In the genomic region with DNA sequence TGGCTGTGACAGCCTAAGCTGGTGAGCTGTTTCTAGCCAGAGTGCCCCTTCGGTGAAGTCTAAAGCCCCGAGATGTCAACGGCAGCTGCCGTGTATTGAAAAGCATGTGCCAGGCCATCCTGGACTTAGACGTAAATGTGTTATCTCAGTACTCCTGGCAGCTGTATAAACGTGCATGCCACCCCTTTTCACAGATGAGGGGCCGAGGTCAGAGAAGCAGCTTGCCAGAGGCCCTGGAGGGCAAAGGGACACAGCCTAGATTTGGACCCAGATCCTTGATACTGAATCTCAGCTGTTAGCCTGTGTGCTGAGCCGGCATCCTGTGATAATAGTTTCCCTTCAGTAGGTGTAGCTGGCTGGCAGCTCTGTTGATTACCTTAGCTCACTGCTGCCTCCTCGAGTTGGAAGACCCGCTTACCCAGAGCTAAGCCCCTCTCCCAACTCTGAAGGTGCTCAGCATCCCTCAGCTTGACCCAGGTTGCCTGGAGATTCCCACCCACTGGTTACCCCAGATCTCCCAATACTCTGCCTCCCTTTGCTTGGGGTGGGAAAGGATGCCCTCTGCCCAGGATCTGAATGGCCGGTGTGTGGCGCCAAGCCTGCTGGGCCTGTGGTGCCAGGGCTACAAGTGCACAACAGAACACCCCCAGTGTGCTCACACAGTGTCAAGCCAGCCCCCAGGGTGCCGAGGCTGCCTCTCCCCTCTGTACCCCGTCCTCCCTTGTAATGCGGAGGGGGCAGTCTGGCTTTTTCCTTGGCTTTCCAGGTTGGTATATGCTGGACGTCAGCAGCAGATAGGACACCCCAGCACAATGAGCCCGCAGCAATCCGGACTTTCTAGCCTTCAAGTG, we compare ENCODE assay signal across 9 cellular contexts. TPM values are rescaled to one million over a fixed set of nuclear protein-coding genes. Genes with fewer than 3 reads are reported as not detected.
A peak's percentile ranks its signal among the peaks of the same experiment; 100 is the strongest.
DNase-seq lines count a peak whose midpoint lies in the region; ATAC-seq, FAIRE-seq and TF ChIP-seq lines count a peak whose summit lies in the region.
"Had no signal": no experiment of that assay in that cellular context is flagged by ENCODE, and none has a peak within 500 bp of the region (broad histone marks: within the 10 kb centered on the region; RNA-seq: fewer than 3 reads in every experiment).

No MANE protein-coding gene starts in this region.

- no peak overlapping the region for H3K27ac ChIP-seq in H1 (ENCODE audit: low read depth, low read length)

- no peak overlapping the region for H2BK15ac ChIP-seq in H1 (ENCODE audit: low read length)

- no peak overlapping the region for H4K8ac ChIP-seq in H1 (ENCODE audit: extremely low read depth, insufficient read depth, low read length)

- no peak overlapping the region for H2BK20ac ChIP-seq in H1 (ENCODE audit: low read length)

- DNase-seq in GM12864 (ENCODE audit: low read depth) (no peak), Kasumi-1 (lab: John Stamatoyannopoulos, UW) (peak; percentile 57 to 60), H1 (ENCODE audit: low read depth in 1 of 2, low spot score in 2 of 2) (no peak), naive B cell (peak; percentile 52), urothelium cell line (ENCODE audit: low spot score) (peak; percentile 40), SIG-M5 (lab: John Stamatoyannopoulos, UW) (no peak), ecto neural progenitor cell (ENCODE audit: low spot score) (no peak)
- peak; percentile 61 to 65 for DNase-seq in activated CD4-positive, alpha-beta T cell treated with anti-CD3 and anti-CD28 coated beads for 4 hours

- H2AK5ac ChIP-seq in H1 (ENCODE audit: low read depth, low read length): no peak overlapping the region

- H4K20me1 ChIP-seq in H1 (replicated peaks in 1 of 2; ENCODE audit: control insufficient read depth in 1 of 2, insufficient read depth in 2 of 2, low read length in 2 of 2): no peaks in the 10 kb centered on the region

- H3K56ac ChIP-seq in H1 (replicated peaks; ENCODE audit: insufficient read length, low read depth, low read length): no peak overlapping the region

- no peaks in the 10 kb centered on the region for H3K79me2 ChIP-seq in H1 (ENCODE audit: control insufficient read depth in 1 of 2, insufficient read depth in 2 of 2, low read length in 2 of 2)

- no peaks in the 10 kb centered on the region for H3K9me3 ChIP-seq in H1 (ENCODE audit: insufficient read depth in 2 of 2, low read depth in 1 of 2, low read length in 1 of 2)

- H3K79me1 ChIP-seq in H1 (ENCODE audit: low read depth, low read length): no peaks in the 10 kb centered on the region

- H3K4me1 ChIP-seq in H1 (replicated peaks in 1 of 4; ENCODE audit: control insufficient read depth in 3 of 4, insufficient read depth in 4 of 4, low read length in 3 of 4): peaks cover 0 to 22% (median 9%) of the 10 kb centered on the region in 4 experiments; a peak in 5 of 7 replicates

- 57% methylated on average over 17 of the region's 18 CpGs; no CpG with 5 or more reads in 1 of the 2 experiments for WGBS in H1 (ENCODE audit: extremely low coverage in 1 of 2, insufficient coverage in 1 of 2, insufficient read length in 1 of 2, insufficient replicate concordance in 2 of 2, low coverage in 1 of 2, low lambda C conversion rate in 2 of 2, missing lambda C conversion rate in 1 of 2), 2 experiments

- CTCF ChIA-PET in H1 (lab: Charles Lee; ENCODE audit: partially characterized antibody): interaction anchor here (0.6 to 4.2 kb wide), 22 partner anchors 9 to 317 kb away, joined by 3 to 46 read pairs (median 4); no protein-coding TSS in a partner anchor

- peak; percentile 21 to 36 for ATAC-seq in naive B cell (ENCODE audit: low read depth in 2 of 2)

- H3K14ac ChIP-seq in H1 (ENCODE audit: insufficient read length): no peak overlapping the region

- POLR2A ChIA-PET in H1 (lab: Charles Lee; ENCODE audit: partially characterized antibody): interaction anchor here (1.3 to 1.9 kb wide), 2 partner anchors 23 kb away, joined by 4 to 5 read pairs; no protein-coding TSS in a partner anchor

- H3K23me2 ChIP-seq in H1 (ENCODE audit: low read depth, low read length): peaks cover 5% of the 10 kb centered on the region

- no peaks in the 10 kb centered on the region for H3K36me3 Mint-ChIP-seq in naive B cell

- H3K4me2 ChIP-seq in H1 (ENCODE audit: insufficient read depth in 1 of 2, low read depth in 2 of 2, low read length in 2 of 2): peak overlapping the region; percentile 82 to 99

- H2BK120ac ChIP-seq in H1 (replicated peaks; ENCODE audit: low read depth, low read length): no peak overlapping the region

- H3K18ac ChIP-seq in H1 (ENCODE audit: extremely low read depth, low read length): no peak overlapping the region

- no peak overlapping the region for H3K4ac ChIP-seq in H1 (replicated peaks; ENCODE audit: insufficient read length, low read depth, low read length)

- H2AFZ ChIP-seq in H1 (ENCODE audit: low read length): no peak overlapping the region

- TF ChIP-seq EP300 in H1 (IDR thresholded peaks at IDR 0.05; ENCODE audit: borderline replicate concordance in 1 of 2, low read depth in 2 of 2, low read length in 2 of 2): no peak

- peak overlapping the region; percentile 41 to 97 (median 93) for H3K27ac Mint-ChIP-seq in naive B cell

- peak overlapping the region; percentile 10 for H4K91ac ChIP-seq in H1 (replicated peaks; ENCODE audit: insufficient read length, low read length)

- no peaks in the 10 kb centered on the region for H3K27me3 Mint-ChIP-seq in naive B cell

- peak; percentile 57 to 70 for TF ChIP-seq RAD21 in H1 (IDR thresholded peaks at IDR 0.05 in 1 of 2, conservative IDR thresholded peaks at IDR 0.05 in 1 of 2; ENCODE audit: low read depth in 2 of 2, low read length in 2 of 2)

- no peaks in the 10 kb centered on the region for H3K36me3 ChIP-seq in H1 (ENCODE audit: control insufficient read depth in 2 of 4, insufficient read depth in 4 of 4, low read length in 3 of 4)

- H3K4me3 ChIP-seq in GM12864 (ENCODE audit: low read depth, low read length): peak overlapping the region; percentile 70
- peak overlapping the region; percentile 69 to 86 (median 79) for H3K4me3 ChIP-seq in H1 (ENCODE audit: extremely low read depth in 1 of 4, insufficient read depth in 2 of 4, low read depth in 3 of 4, low read length in 4 of 4)

- no peak overlapping the region for H3K23ac ChIP-seq in H1 (ENCODE audit: insufficient read length)

- no peak for TF ChIP-seq POLR2A in H1 (IDR thresholded peaks at IDR 0.05; ENCODE audit: control extremely low read depth in 1 of 2, low read depth in 2 of 2, low read length in 2 of 2)

- no peak overlapping the region for H2BK12ac ChIP-seq in H1 (ENCODE audit: low read depth, low read length)

- FAIRE-seq in H1 (lab: Jason Lieb, UNC) (no peak), urothelium cell line (lab: Jason Lieb, UNC) (peak; percentile 85)
- FAIRE-seq: colon had no signal

- H3K4me3 Mint-ChIP-seq in naive B cell: peak overlapping the region; percentile 80 to 95 (median 90)

- H3K9ac ChIP-seq in H1 (replicated peaks in 1 of 4; ENCODE audit: extremely low read depth in 1 of 4, low read depth in 3 of 4, low read length in 3 of 4): peak overlapping the region in 3 of 4 experiments; percentile 49 to 71 (median 54); a peak in 5 of 7 replicates

- H3K9me3 Mint-ChIP-seq in naive B cell: no peaks in the 10 kb centered on the region

- 0 out of 2 replicates have a peak overlapping the region, but pooled peaks have one; percentile 52 for H2BK5ac ChIP-seq in H1 (ENCODE audit: low read depth, low read length)

- peak; percentile 45 for TF ChIP-seq CTCF in GM12864 (IDR thresholded peaks at IDR 0.05; ENCODE audit: low read depth, low read length, missing control alignments)
- peak; percentile 29 to 68 (median 59) for TF ChIP-seq CTCF in H1 (IDR thresholded peaks at IDR 0.05; ENCODE audit: control extremely low read depth in 1 of 3, insufficient read depth in 1 of 3, low read depth in 1 of 3, low read length in 3 of 3)

- no peak overlapping the region for H4K5ac ChIP-seq in H1 (ENCODE audit: insufficient read length, low read depth, low read length)

- no peaks in the 10 kb centered on the region for H3K27me3 ChIP-seq in H1 (replicated peaks in 1 of 4; ENCODE audit: control insufficient read depth in 3 of 4, extremely low read depth in 1 of 4, insufficient read depth in 3 of 4, low read length in 3 of 4)

- H3K4me1 Mint-ChIP-seq in naive B cell: peaks cover 7 to 11% (median 7%) of the 10 kb centered on the region in 3 donors

TF ChIP-seq in H1, 55 proteins besides CTCF, POLR2A, EP300 and RAD21:
- TF ChIP-seq SAP30 (IDR thresholded peaks at IDR 0.05; ENCODE audit: insufficient read depth, insufficient replicate concordance, low read length) (peak; percentile 85), SP1 (IDR thresholded peaks at IDR 0.05; ENCODE audit: low read depth, low read length) (no peak), TAF1 (IDR thresholded peaks at IDR 0.05; ENCODE audit: low read depth, low read length) (no peak)

RNA-seq across cellular contexts. Expression of a gene that starts 59.8 kb away (rescaled TPM):
- total RNA-seq in H1 (2021; fragmentation: NEBNext Ultra II Directional; extraction: Animal tissue kit (Norgen Biotek cat#: 25700)): 0.13 and 0.24 TPM in 2 replicates
- polyA plus RNA-seq in H1 (2011; rRNA removed) (0.14 and 0.24 TPM in 2 replicates), naive B cell (ENCODE audit: low read depth in 6 of 6) (under 1 TPM in 2 of 6 donors, not detected in 4; 0.17 to 0.62 TPM)
- 0.12 TPM for polyA plus RNA-seq in H1 (2011; cell fraction: cytosol; rRNA removed)
- polyA plus RNA-seq in H1 (2011; cell fraction: nucleus; rRNA removed): 0.27 TPM
- polyA plus RNA-seq in H1 (2012, experiment 1 of 2): 0.14 to 0.46 TPM (median 0.23 TPM) in 4 replicates
- polyA plus RNA-seq in H1 (2012, experiment 2 of 2): 0.29 TPM
- 0.08 TPM for polyA plus RNA-seq in H1 (2013, experiment 1 of 2)
- polyA plus RNA-seq in H1 (2013, experiment 2 of 2): 0.13 TPM
- polyA minus RNA-seq in H1 (2011; rRNA and poly(A)+ RNA removed): 0.16 and 0.17 TPM in 2 replicates
- polyA minus RNA-seq in H1 (2011; cell fraction: cytosol; rRNA and poly(A)+ RNA removed): not detected
- polyA minus RNA-seq in H1 (2011; cell fraction: nucleus; rRNA and poly(A)+ RNA removed): 0.30 TPM

Comparison
In these comparisons a context has a peak if more than half of its experiments do, and no peak if none do; other contexts are left out.
1. DNase-seq: peak in Kasumi-1 (2 of 2), activated CD4-positive, alpha-beta T cell treated with anti-CD3 and anti-CD28 coated beads for 4 hours (2 of 2), naive B cell (single experiment) and urothelium cell line (single experiment); none in GM12864 (single experiment), H1 (0 of 2), SIG-M5 (single experiment) and ecto neural progenitor cell (single experiment).